ENCODE assay signal across 34 cellular contexts in genomic region chr1:53166366-53166765, GRCh38. TPM values are rescaled to one million over a fixed set of nuclear protein-coding genes. Genes with fewer than 3 reads are reported as not detected.
"Had no signal": no experiment of that assay in that cellular context is flagged by ENCODE, and none has a peak within 500 bp of the region (broad histone marks: within the 10 kb centered on the region; RNA-seq: fewer than 3 reads in every experiment).

No MANE protein-coding gene starts in this region.

- H3K4me3 ChIP-seq: esophagus muscularis mucosa, gastrocnemius medialis, heart right ventricle had no signal

- H3K4me3 Mint-ChIP-seq: activated B cell treated with CpG ODN at 0.5 μM for 24 hours; activated CD8-positive, alpha-beta T cell treated with anti-CD3 and anti-CD28 coated beads for 36 hours; activated naive CD8-positive, alpha-beta T cell; activated T-cell treated with anti-CD3 and anti-CD28 coated beads, Interleukin-2, amount 50 U/mL, for 4 hours; activated T-helper 17 cell treated with anti-CD3 and anti-CD28 coated beads, Interleukin-2, amount 50 U/mL, for 72 hours; T-cell; T-helper 1 cell treated with Interleukin-12 subunit alpha and Interleukin-12 subunit beta and Interleukin-4 antibody, amounts not matched to agents 30 μg/mL and 1 μg/mL, for 36 hours had no signal

- H3K27ac ChIP-seq: brain microvascular endothelial cell, esophagus muscularis mucosa, foreskin keratinocyte, gastrocnemius medialis, heart right ventricle, WERI-Rb-1 had no signal

- H3K4me1 Mint-ChIP-seq: activated B cell treated with CpG ODN at 0.5 μM for 24 hours; activated T-helper 17 cell treated with anti-CD3 and anti-CD28 coated beads, Interleukin-2, amount 50 U/mL, for 72 hours; T-cell had no signal

- FAIRE-seq: astrocyte, bronchial epithelial cell, colon had no signal

- H3K9me3 ChIP-seq: esophagus muscularis mucosa, gastrocnemius medialis, heart right ventricle had no signal

- H3K4me1 ChIP-seq: esophagus muscularis mucosa, foreskin keratinocyte, gastrocnemius medialis, heart right ventricle had no signal

- H3K36me3 ChIP-seq: brain microvascular endothelial cell, esophagus muscularis mucosa, gastrocnemius medialis, heart right ventricle, WERI-Rb-1 had no signal

- ATAC-seq: activated CD4-positive, CD25-positive, alpha-beta regulatory T cell treated with anti-CD3 and anti-CD28 coated beads, Interleukin-2, amount 50 U/mL, for 24 hours; activated CD8-positive, alpha-beta T cell treated with anti-CD3 and anti-CD28 coated beads for 36 hours; activated T-cell treated with anti-CD3 and anti-CD28 coated beads, Interleukin-2, amount 50 U/mL, for 4 hours; activated T-helper 17 cell treated with anti-CD3 and anti-CD28 coated beads, Interleukin-2, amount 50 U/mL, for 72 hours; foreskin keratinocyte; T-cell had no signal

- DNase-seq: activated B cell treated with CpG ODN at 0.5 μM for 24 hours; activated CD4-positive, alpha-beta T cell treated with anti-CD3 and anti-CD28 coated beads for 48 hours; activated CD4-positive, alpha-beta T cell treated with anti-CD3 and anti-CD28 coated beads, Interleukin-2, amount 50 U/mL, for 1 hour; activated CD4-positive, alpha-beta T cell treated with anti-CD3 and anti-CD28 coated beads, Interleukin-2, amount 50 U/mL, for 48 hours; activated CD8-positive, alpha-beta memory T cell treated with anti-CD3 and anti-CD28 coated beads for 24 hours; activated CD8-positive, alpha-beta T cell treated with anti-CD3 and anti-CD28 coated beads for 36 hours; activated effector memory CD4-positive, alpha-beta T cell treated with Interleukin-2 at 50 U/mL for 16 hours; activated gamma-delta T cell treated with Interleukin-2 at 50 U/mL for 16 hours; activated naive CD4-positive, alpha-beta T cell treated with anti-CD3 and anti-CD28 coated beads, Interleukin-2, amount 50 U/mL, for 16 hours; activated naive CD4-positive, alpha-beta T cell treated with Interleukin-2 at 50 U/mL for 16 hours; activated T-cell treated with anti-CD3 and anti-CD28 coated beads, Interleukin-2, amount 50 U/mL, for 4 hours; amniotic stem cell; anterior cingulate cortex; brain microvascular endothelial cell; effector memory CD4-positive, alpha-beta T cell; erythroblast; foreskin keratinocyte; gastrocnemius medialis; heart right ventricle; T-cell; T1000; WERI-Rb-1 had no signal

- H3K27me3 ChIP-seq: brain microvascular endothelial cell, gastrocnemius medialis had no signal

- H3K36me3 Mint-ChIP-seq: activated naive CD8-positive, alpha-beta T cell; T-cell had no signal

- H3K9me3 Mint-ChIP-seq: activated B cell treated with CpG ODN at 0.5 μM for 24 hours; activated CD8-positive, alpha-beta T cell treated with anti-CD3 and anti-CD28 coated beads for 36 hours; activated T-cell treated with anti-CD3 and anti-CD28 coated beads, Interleukin-2, amount 50 U/mL, for 4 hours; activated T-helper 17 cell treated with anti-CD3 and anti-CD28 coated beads, Interleukin-2, amount 50 U/mL, for 72 hours; T-cell; T-helper 1 cell treated with Interleukin-12 subunit alpha and Interleukin-12 subunit beta and Interleukin-4 antibody, amounts not matched to agents 30 μg/mL and 1 μg/mL, for 36 hours had no signal

- H3K27ac Mint-ChIP-seq: activated B cell treated with CpG ODN at 0.5 μM for 24 hours; activated CD8-positive, alpha-beta T cell treated with anti-CD3 and anti-CD28 coated beads for 36 hours; activated naive CD8-positive, alpha-beta T cell; activated T-helper 17 cell treated with anti-CD3 and anti-CD28 coated beads, Interleukin-2, amount 50 U/mL, for 72 hours; T-cell; T-helper 1 cell treated with Interleukin-12 subunit alpha and Interleukin-12 subunit beta and Interleukin-4 antibody, amounts not matched to agents 30 μg/mL and 1 μg/mL, for 36 hours had no signal

RNA-seq across cellular contexts. Expression of gene SLC1A7, which starts 23.9 kb away (rescaled TPM):
- total RNA-seq: activated B cell treated with CpG ODN at 0.5 μM for 24 hours; activated CD8-positive, alpha-beta T cell treated with anti-CD3 and anti-CD28 coated beads for 36 hours; activated T-cell treated with anti-CD3 and anti-CD28 coated beads, Interleukin-2, amount 50 U/mL, for 4 hours; activated T-helper 17 cell treated with anti-CD3 and anti-CD28 coated beads, Interleukin-2, amount 50 U/mL, for 72 hours; astrocyte; bronchial epithelial cell; chondrocyte; dermis microvascular lymphatic vessel endothelial cell; foreskin keratinocyte; glomerular endothelial cell; T-helper 2 cell treated with Interferon-gamma antibody and Interleukin-4, amounts not matched to agents 100 ng/mL and 5 ng/mL, for 36 hours had no signal
- polyA plus RNA-seq: foreskin keratinocyte had no signal
